In the genomic region with DNA sequence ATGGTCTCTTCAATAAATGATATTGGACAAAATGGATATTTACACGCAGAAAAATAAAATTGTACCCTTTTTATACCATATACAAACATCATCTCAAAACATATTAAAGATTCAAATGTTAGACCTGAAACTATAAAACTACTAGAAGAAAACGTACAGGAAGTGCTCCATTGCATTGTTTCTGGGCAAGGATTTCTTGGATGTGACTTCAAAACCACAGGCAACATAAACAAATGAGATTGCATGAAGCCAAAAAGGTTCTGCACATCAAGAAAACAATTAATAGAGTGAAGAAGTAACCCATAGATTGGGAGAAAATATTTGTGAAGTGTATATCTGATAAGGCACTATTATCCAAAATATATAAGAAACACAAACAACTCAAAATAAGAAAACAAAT, we compare ENCODE assay signal across 22 cellular contexts.
"Had no signal": no experiment of that assay in that cellular context is flagged by ENCODE, and none has a peak within 500 bp of the region (broad histone marks: within the 10 kb centered on the region; RNA-seq: fewer than 3 reads in every experiment).

No MANE protein-coding gene starts in this region.

- H3K27me3 ChIP-seq: dorsolateral prefrontal cortex, hepatocyte, pancreas, right lobe of liver, tibial nerve had no signal

- H3K27ac ChIP-seq: dorsolateral prefrontal cortex, hepatocyte, neural progenitor cell, pancreas, psoas muscle, right lobe of liver, tibial nerve, upper lobe of right lung had no signal

- H3K4me3 ChIP-seq: dorsolateral prefrontal cortex, hepatocyte, lung, neural progenitor cell, pancreas, psoas muscle, right lobe of liver, tibial nerve, upper lobe of right lung had no signal

- ATAC-seq: left colon; left ventricle myocardium superior; natural killer cell treated with Interleukin-12 subunit alpha and Interleukin-12 subunit beta and Interleukin-15 and Interleukin-18, amount 100 ng/mL, for 72 hours; pancreas; psoas muscle; right lobe of liver; stimulated activated memory B cell treated with anti-CD40 and anti-IgM and Interleukin-4, amounts not matched to agents 10 μg/mL and 1 μg/mL and 100 μg/mL, for 72 hours; upper lobe of right lung had no signal

- H3K4me1 ChIP-seq: pancreas, psoas muscle, right lobe of liver, tibial nerve, upper lobe of right lung had no signal

- H3K9me3 ChIP-seq: pancreas, psoas muscle, right lobe of liver, tibial nerve, upper lobe of right lung had no signal

- H3K36me3 ChIP-seq: neural progenitor cell, pancreas, right lobe of liver, tibial nerve, upper lobe of right lung had no signal

- DNase-seq: cortex of kidney; dorsolateral prefrontal cortex; effector CD8-positive, alpha-beta T cell; foreskin melanocyte; head of caudate nucleus; left colon; left ventricle myocardium superior; mesenchymal stem cell; midbrain; nucleus accumbens; pancreas; psoas muscle; retina; right lobe of liver; stimulated activated CD4-positive, alpha-beta T cell treated with anti-CD3 and anti-CD28 coated beads, Interleukin-4, amount 100 ng/mL, for 1 hour; upper lobe of right lung had no signal
